ENCODE assay signal across 21 cellular contexts in the genomic region with DNA sequence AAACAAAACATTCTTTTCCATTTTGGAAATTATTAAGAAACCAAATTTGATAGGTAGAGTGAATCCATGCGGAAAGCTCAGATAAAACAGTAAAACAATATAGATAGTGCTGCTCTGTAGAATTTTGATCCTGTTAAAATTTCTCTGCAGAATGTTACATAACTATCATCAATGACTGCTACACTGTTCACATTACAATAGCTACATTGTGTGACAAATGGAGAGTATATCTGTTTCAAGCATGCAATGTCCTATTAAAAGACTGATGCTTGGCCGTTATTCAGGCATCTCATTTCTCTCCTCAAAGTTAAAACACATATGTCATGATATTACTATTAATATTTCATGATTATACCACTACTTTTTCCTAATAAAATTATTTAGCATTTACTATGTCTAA.
"Had no signal": no experiment of that assay in that cellular context is flagged by ENCODE, and none has a peak within 500 bp of the region (broad histone marks: within the 10 kb centered on the region; RNA-seq: fewer than 3 reads in every experiment).

No MANE protein-coding gene starts in this region.

- ATAC-seq: natural killer cell treated with Interleukin-12 subunit alpha and Interleukin-12 subunit beta and Interleukin-15 and Interleukin-18, amount 100 ng/mL, for 72 hours; pancreas; psoas muscle; right cardiac atrium; right lobe of liver; stimulated activated effector memory CD8-positive, alpha-beta T cell treated with anti-CD3 and anti-CD28 coated beads, Interleukin-12 subunit alpha, Interleukin-12 subunit beta, amount 100 ng/mL, for 72 hours; stimulated activated naive B cell treated with anti-CD40 and anti-IgM and Interleukin-4, amounts not matched to agents 10 μg/mL and 1 μg/mL and 100 μg/mL, for 72 hours had no signal

- DNase-seq: nephron progenitor cell; nucleus accumbens; pancreas; posterior cingulate gyrus; psoas muscle; right cardiac atrium; right lobe of liver; sigmoid colon; small intestine; stimulated activated CD4-positive, alpha-beta T cell treated with anti-CD3 and anti-CD28 coated beads, Interleukin-15, amount 100 ng/mL, for 24 hours; stimulated activated CD4-positive, alpha-beta T cell treated with anti-CD3 and anti-CD28 coated beads, Interleukin-2, amount 100 ng/mL, for 24 hours; stimulated activated CD4-positive, alpha-beta T cell treated with anti-CD3 and anti-CD28 coated beads, Interleukin-2, amount 100 ng/mL, for 48 hours; stimulated activated CD4-positive, alpha-beta T cell treated with anti-CD3 and anti-CD28 coated beads, Interleukin-4, amount 100 ng/mL, for 24 hours; stimulated activated naive B cell treated with anti-CD40 and anti-IgM and Interleukin-4, amounts not matched to agents 10 μg/mL and 1 μg/mL and 100 μg/mL, for 72 hours; stimulated activated naive CD4-positive, alpha-beta T cell treated with Interleukin-2 at 50 U/mL for 16 hours; stomach; thyroid gland; trophoblast cell; upper lobe of left lung had no signal
